ENCODE assay signal across 1 cellular context in genomic region chr6:11370191-11371018, GRCh38.
TF ChIP-seq lines count a peak whose summit lies in the region.

No MANE protein-coding gene starts in this region.

TF ChIP-seq in HepG2, 621 proteins besides CTCF, POLR2A, EP300 and RAD21 (continued from another document):
- TF ChIP-seq ZNF407 (CRISPR knock-in tag; IDR thresholded peaks at IDR 0.05; ENCODE audit: not compliant biosample characterization) (peak; percentile 58), RBM22 (optimal IDR thresholded peaks at IDR 0.05; ENCODE audit: low read length) (no peak), PRDM10 (CRISPR knock-in tag; IDR thresholded peaks at IDR 0.05; ENCODE audit: low read depth) (no peak), GTF2F1 (IDR thresholded peaks at IDR 0.05; ENCODE audit: low read length) (no peak), ZNF768 (CRISPR knock-in tag; IDR thresholded peaks at IDR 0.05) (0 out of 2 replicates have a peak, but pooled peaks have one; percentile 22), ZNF280B (CRISPR knock-in tag; IDR thresholded peaks at IDR 0.05; ENCODE audit: borderline replicate concordance) (0 out of 2 replicates have a peak, but pooled peaks have one; percentile 43), ZNF33B (CRISPR knock-in tag; IDR thresholded peaks at IDR 0.05) (0 out of 2 replicates have a peak, but pooled peaks have one; percentile 17), ZGPAT (CRISPR knock-in tag; IDR thresholded peaks at IDR 0.05) (no peak), POGZ (CRISPR knock-in tag; IDR thresholded peaks at IDR 0.05) (peak; percentile 16; the same call in 1 of the 2 replicates), ZSCAN25 (CRISPR knock-in tag; IDR thresholded peaks at IDR 0.05) (no peak), NFIB (CRISPR knock-in tag; IDR thresholded peaks at IDR 0.05; ENCODE audit: borderline replicate concordance) (no peak), ZNF687 (CRISPR knock-in tag; IDR thresholded peaks at IDR 0.05) (peak; percentile 67), ZNF773 (CRISPR knock-in tag; IDR thresholded peaks at IDR 0.05; ENCODE audit: borderline replicate concordance) (no peak), ZFP82 (CRISPR knock-in tag; IDR thresholded peaks at IDR 0.05; ENCODE audit: borderline replicate concordance) (no peak), TEF (CRISPR knock-in tag; IDR thresholded peaks at IDR 0.05) (no peak), ZNF180 (CRISPR knock-in tag; IDR thresholded peaks at IDR 0.05; ENCODE audit: borderline replicate concordance, low read depth) (no peak), NFKBIZ (CRISPR knock-in tag; IDR thresholded peaks at IDR 0.05) (no peak)
